ENCODE assay signal across 15 cellular contexts in the genomic region with DNA sequence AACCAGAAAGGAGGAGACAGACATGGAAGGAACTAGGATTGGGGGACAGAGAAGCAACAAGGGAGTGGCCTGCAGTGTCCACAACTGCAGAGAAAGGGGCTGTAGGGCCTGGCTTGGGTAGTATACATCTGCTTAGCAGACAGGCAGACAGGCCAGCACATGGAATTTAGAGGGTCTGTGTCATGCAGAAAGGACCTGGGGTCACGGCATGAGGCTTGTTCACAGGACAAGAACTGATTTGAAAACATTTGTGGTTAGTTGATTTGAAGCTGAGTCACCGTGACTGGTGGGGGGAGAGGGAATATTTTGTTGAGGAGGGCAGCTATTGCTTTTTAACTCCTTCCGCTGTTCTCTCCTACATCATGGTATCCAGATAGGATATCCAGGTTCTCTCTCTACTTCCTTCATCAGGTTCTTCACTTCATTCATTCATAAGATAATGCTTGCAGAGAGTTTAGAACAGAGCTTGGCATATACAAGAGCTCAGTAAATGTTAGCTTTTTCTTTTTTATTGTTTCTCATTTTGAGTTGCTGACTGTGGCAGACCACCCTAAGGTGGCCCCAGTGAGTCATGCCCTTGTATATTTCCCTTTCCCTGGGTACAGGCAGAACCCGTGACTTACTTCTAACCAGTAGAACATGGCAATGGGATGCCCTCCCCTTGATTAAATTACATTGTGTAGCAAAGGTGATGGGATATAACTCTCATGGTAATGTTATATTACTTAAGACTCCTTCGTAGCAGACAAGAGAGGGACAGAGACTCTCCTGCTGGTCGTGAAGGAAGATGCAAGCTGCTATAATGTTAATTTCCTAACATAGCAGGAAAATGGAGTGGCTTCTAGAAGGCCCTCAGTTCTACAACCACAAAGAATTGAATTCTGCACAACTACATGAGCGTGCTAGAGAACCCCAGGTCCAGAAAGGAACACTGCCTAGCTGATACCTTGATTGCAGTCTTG.
DNase-seq lines count a peak whose midpoint lies in the region; ATAC-seq, FAIRE-seq and TF ChIP-seq lines count a peak whose summit lies in the region.
"Had no signal": no experiment of that assay in that cellular context is flagged by ENCODE, and none has a peak within 500 bp of the region (broad histone marks: within the 10 kb centered on the region; RNA-seq: fewer than 3 reads in every experiment).

No MANE protein-coding gene starts in this region.

- no peak for TF ChIP-seq CTCF in bronchial epithelial cell (IDR thresholded peaks at IDR 0.05; ENCODE audit: insufficient read depth, low read length, severe bottlenecking)

- H3K9ac ChIP-seq in mesendoderm (ENCODE audit: low read length), result no peak overlapping the region

- no peak overlapping the region for H2BK120ac ChIP-seq in mesendoderm (ENCODE audit: low read depth, low read length)

- peak; percentile 52 for DNase-seq in AG20443 (ENCODE audit: low spot score)
- DNase-seq in LHCN-M2 (ENCODE audit: low read depth), result peak; percentile 87
- DNase-seq in bronchial epithelial cell (ENCODE audit: low read depth), result peak; percentile 69
- peak; percentile 45 for DNase-seq in mesendoderm
- DNase-seq in NCI-H524 (lab: John Stamatoyannopoulos, UW), result no peak
- no peak for DNase-seq in NCI-H187 (lab: John Stamatoyannopoulos, UW)
- DNase-seq in activated naive CD4-positive, alpha-beta T cell treated with anti-CD3 and anti-CD28 coated beads for 36 hours, result no peak
- DNase-seq: activated CD8-positive, alpha-beta T cell treated with anti-CD3 and anti-CD28 coated beads, Interleukin-2, amount 10 ng/mL, durations not matched to agents 7 days and 5 days; activated naive CD8-positive, alpha-beta T cell treated with anti-CD3 and anti-CD28 coated beads, Interleukin-2, amount 10 ng/mL, durations not matched to agents 7 days and 5 days; CD4-positive, CD25-positive, alpha-beta regulatory T cell; NCI-H1092; stimulated activated CD4-positive, alpha-beta T cell treated with anti-CD3 and anti-CD28 coated beads, Interleukin-2, amount 100 ng/mL, for 24 hours; stimulated activated naive CD8-positive, alpha-beta T cell treated with anti-CD3 and anti-CD28 coated beads, Interleukin-15, Interleukin-2, amounts not matched to agents 100 U/mL and 50 U/mL, for 24 hours; T-helper 17 cell had no signal

- no peak overlapping the region for H3K4me2 ChIP-seq in mesendoderm (ENCODE audit: low read length)

- FAIRE-seq in bronchial epithelial cell (lab: Jason Lieb, UNC), result no peak

- intact Hi-C loops in activated naive CD4-positive, alpha-beta T cell treated with anti-CD3 and anti-CD28 coated beads for 36 hours (cut with micrococcal nuclease), result no loop called here

- ATAC-seq in GM18907 (IDR thresholded peaks at IDR 0.05; ENCODE audit: unreplicated experiment), result no peak
- ATAC-seq: activated CD8-positive, alpha-beta T cell treated with anti-CD3 and anti-CD28 coated beads, Interleukin-2, amount 10 ng/mL, durations not matched to agents 7 days and 5 days; stimulated activated naive CD8-positive, alpha-beta T cell treated with anti-CD3 and anti-CD28 coated beads, Interleukin-15, Interleukin-2, amounts not matched to agents 100 U/mL and 50 U/mL, for 24 hours; T-helper 17 cell had no signal

- H3K79me2 ChIP-seq in mesendoderm (ENCODE audit: control insufficient read depth, insufficient read depth, low read length), result no peaks in the 10 kb centered on the region

- no peaks in the 10 kb centered on the region for H3K36me3 Mint-ChIP-seq in activated naive CD4-positive, alpha-beta T cell treated with anti-CD3 and anti-CD28 coated beads for 36 hours (ENCODE audit: low read depth)
- H3K36me3 Mint-ChIP-seq: activated naive CD8-positive, alpha-beta T cell treated with anti-CD3 and anti-CD28 coated beads, Interleukin-2, amount 10 ng/mL, durations not matched to agents 7 days and 5 days; CD4-positive, CD25-positive, alpha-beta regulatory T cell had no signal

- no peak overlapping the region for H2BK15ac ChIP-seq in mesendoderm (replicated peaks; ENCODE audit: low read depth)

- H3K9me3 Mint-ChIP-seq in activated naive CD4-positive, alpha-beta T cell treated with anti-CD3 and anti-CD28 coated beads for 36 hours, result no peaks in the 10 kb centered on the region
- H3K9me3 Mint-ChIP-seq: activated naive CD8-positive, alpha-beta T cell treated with anti-CD3 and anti-CD28 coated beads, Interleukin-2, amount 10 ng/mL, durations not matched to agents 7 days and 5 days had no signal

- H2BK5ac ChIP-seq in mesendoderm (ENCODE audit: low read length), result no peak overlapping the region

- no peak overlapping the region for H4K8ac ChIP-seq in mesendoderm (ENCODE audit: low read depth, low read length)

- no peak overlapping the region for H3K4me3 Mint-ChIP-seq in activated naive CD4-positive, alpha-beta T cell treated with anti-CD3 and anti-CD28 coated beads for 36 hours
- H3K4me3 Mint-ChIP-seq: activated CD8-positive, alpha-beta T cell treated with anti-CD3 and anti-CD28 coated beads, Interleukin-2, amount 10 ng/mL, durations not matched to agents 7 days and 5 days; activated naive CD8-positive, alpha-beta T cell treated with anti-CD3 and anti-CD28 coated beads, Interleukin-2, amount 10 ng/mL, durations not matched to agents 7 days and 5 days; CD4-positive, CD25-positive, alpha-beta regulatory T cell; T-helper 17 cell had no signal

- H3K4me1 Mint-ChIP-seq in activated naive CD4-positive, alpha-beta T cell treated with anti-CD3 and anti-CD28 coated beads for 36 hours (ENCODE audit: low read depth), result no peaks in the 10 kb centered on the region
- H3K4me1 Mint-ChIP-seq: activated naive CD8-positive, alpha-beta T cell treated with anti-CD3 and anti-CD28 coated beads, Interleukin-2, amount 10 ng/mL, durations not matched to agents 7 days and 5 days; CD4-positive, CD25-positive, alpha-beta regulatory T cell; T-helper 17 cell had no signal

- H3K27me3 ChIP-seq in bronchial epithelial cell (ENCODE audit: control insufficient read depth, insufficient read depth, low read length) (no peaks in the 10 kb centered on the region), mesendoderm (ENCODE audit: insufficient read depth, low read length, poor library complexity) (no peaks in the 10 kb centered on the region)

- H3K36me3 ChIP-seq in bronchial epithelial cell (ENCODE audit: control insufficient read depth, insufficient read depth, low read length) (no peaks in the 10 kb centered on the region), mesendoderm (ENCODE audit: control insufficient read depth, insufficient read depth, low read length) (no peaks in the 10 kb centered on the region)

- no peak overlapping the region for H3K56ac ChIP-seq in mesendoderm (ENCODE audit: low read length)

- no peaks in the 10 kb centered on the region for H3K79me1 ChIP-seq in mesendoderm (ENCODE audit: low read length)

- no CpG with 5 or more reads among the region's 7 CpGs for WGBS in mesendoderm (ENCODE audit: extremely low coverage, insufficient coverage, low lambda C conversion rate)

- no peak overlapping the region for H3K4me3 ChIP-seq in bronchial epithelial cell (ENCODE audit: low read depth, low read length)
- no peak overlapping the region for H3K4me3 ChIP-seq in mesendoderm (ENCODE audit: low read length)

- H4K5ac ChIP-seq in mesendoderm (ENCODE audit: low read length), result no peak overlapping the region

- peaks cover 6% of the 10 kb centered on the region for H3K27me3 Mint-ChIP-seq in activated naive CD4-positive, alpha-beta T cell treated with anti-CD3 and anti-CD28 coated beads for 36 hours (ENCODE audit: low read depth)
- H3K27me3 Mint-ChIP-seq: activated naive CD8-positive, alpha-beta T cell treated with anti-CD3 and anti-CD28 coated beads, Interleukin-2, amount 10 ng/mL, durations not matched to agents 7 days and 5 days; CD4-positive, CD25-positive, alpha-beta regulatory T cell; T-helper 17 cell had no signal

- no peak overlapping the region for H3K18ac ChIP-seq in mesendoderm (ENCODE audit: low read length)

- H2AK5ac ChIP-seq in mesendoderm (ENCODE audit: low read length), result no peak overlapping the region

- no peak overlapping the region for H3K23ac ChIP-seq in mesendoderm (ENCODE audit: low read length)

- H3K27ac ChIP-seq in mesendoderm (ENCODE audit: low read depth, low read length), result no peak overlapping the region

- H3K27ac Mint-ChIP-seq in activated naive CD4-positive, alpha-beta T cell treated with anti-CD3 and anti-CD28 coated beads for 36 hours, result no peak overlapping the region
- H3K27ac Mint-ChIP-seq: activated CD8-positive, alpha-beta T cell treated with anti-CD3 and anti-CD28 coated beads, Interleukin-2, amount 10 ng/mL, durations not matched to agents 7 days and 5 days; activated naive CD8-positive, alpha-beta T cell treated with anti-CD3 and anti-CD28 coated beads, Interleukin-2, amount 10 ng/mL, durations not matched to agents 7 days and 5 days; CD4-positive, CD25-positive, alpha-beta regulatory T cell; T-helper 17 cell had no signal

- no peak overlapping the region for H3K4ac ChIP-seq in mesendoderm (ENCODE audit: low read depth, low read length)

- CTCF ChIA-PET in activated naive CD4-positive, alpha-beta T cell treated with anti-CD3 and anti-CD28 coated beads for 36 hours (lab: Charles Lee), result no interaction called here

- H3K4me1 ChIP-seq in mesendoderm (ENCODE audit: control insufficient read depth, low read depth, low read length), result peaks cover 9% of the 10 kb centered on the region

Comparison
In these comparisons a context has a peak if more than half of its experiments do, and no peak if none do; other contexts are left out.
1. DNase-seq: peak in AG20443 (single experiment), LHCN-M2 (single experiment), bronchial epithelial cell (single experiment) and mesendoderm (single experiment); none in NCI-H524 (0 of 2), NCI-H187 (0 of 2) and activated naive CD4-positive, alpha-beta T cell treated with anti-CD3 and anti-CD28 coated beads for 36 hours (single experiment).